ENCODE assay signal across 8 cellular contexts in genomic region chr4:82560853-82561744, GRCh38. TPM values are rescaled to one million over a fixed set of nuclear protein-coding genes. Genes with fewer than 3 reads are reported as not detected.
DNase-seq lines count a peak whose midpoint lies in the region; ATAC-seq and TF ChIP-seq lines count a peak whose summit lies in the region.

No MANE protein-coding gene starts in this region.

- TF ChIP-seq EP300 in SK-N-SH (IDR thresholded peaks at IDR 0.05; ENCODE audit: borderline replicate concordance in 1 of 2, low read depth in 1 of 2, low read length in 1 of 2) = no peak

- H3K27me3 ChIP-seq in SK-N-SH (ENCODE audit: insufficient read depth) = no peaks in the 10 kb centered on the region

- DNase-seq in GM13976 (ENCODE audit: low spot score) = peak; percentile 37
- no peak for DNase-seq in SK-N-SH
- no peak for DNase-seq in fibroblast of villous mesenchyme (ENCODE audit: low read depth)
- DNase-seq in omental fat pad (ENCODE audit: low spot score) = no peak
- DNase-seq in effector CD4-positive, alpha-beta T cell = no peak
- no peak for DNase-seq in NCI-H2081 treated with DMSO at 0.1 percent for 48 hours (lab: John Stamatoyannopoulos, UW)

- in situ Hi-C loops in GM13976 (cut with MboI; ENCODE audit: low sequenced_read_pairs, unreplicated experiment) = no loop called here

- H3K27ac ChIP-seq in SK-N-SH (ENCODE audit: low read depth in 2 of 2, low read length in 1 of 2) = no peak overlapping the region

- 64% methylated on average over 17 of the region's 55 CpGs for WGBS in SK-N-SH (ENCODE audit: low lambda C conversion rate)

- H3K4me3 ChIP-seq in SK-N-SH (ENCODE audit: low read depth in 2 of 2, low read length in 1 of 2) = peak overlapping the region; percentile 62 to 66
- H3K4me3 ChIP-seq in fibroblast of villous mesenchyme (ENCODE audit: low read depth, low read length) = peak overlapping the region; percentile 43

- no peak overlapping the region for H3K9ac ChIP-seq in SK-N-SH

- H3K9me2 ChIP-seq in SK-N-SH = no peaks in the 10 kb centered on the region

- H3K36me3 ChIP-seq in SK-N-SH (replicated peaks in 1 of 2; ENCODE audit: control insufficient read depth in 1 of 2, insufficient read depth in 2 of 2, low read length in 1 of 2) = no peaks in the 10 kb centered on the region

- no peaks in the 10 kb centered on the region for H3K79me2 ChIP-seq in SK-N-SH (ENCODE audit: insufficient read depth)

- TF ChIP-seq CTCF in GM13976 (IDR thresholded peaks at IDR 0.05; ENCODE audit: borderline replicate concordance, control extremely low read depth, extremely low read depth, insufficient read depth, missing control alignments) = no peak
- no peak for TF ChIP-seq CTCF in SK-N-SH (IDR thresholded peaks at IDR 0.05)
- TF ChIP-seq CTCF in fibroblast of villous mesenchyme (IDR thresholded peaks at IDR 0.05; ENCODE audit: insufficient read depth, low read depth, low read length) = no peak
- no peak for TF ChIP-seq CTCF in omental fat pad (IDR thresholded peaks at IDR 0.05)

- H2AFZ ChIP-seq in SK-N-SH (ENCODE audit: low read depth) = 0 out of 2 replicates have a peak overlapping the region, but pooled peaks have one; percentile 46

- POLR2A ChIA-PET in SK-N-SH (lab: Yijun Ruan, JAX) = no interaction called here

- no peak for TF ChIP-seq RAD21 in SK-N-SH (IDR thresholded peaks at IDR 0.05; ENCODE audit: low read length)

- peak overlapping the region; percentile 88 for H3K4me2 ChIP-seq in SK-N-SH

- CTCF ChIA-PET in SK-N-SH (lab: Yijun Ruan, JAX) = interaction anchor here (0.6 to 1.0 kb wide), 2 partner anchors 253 to 614 kb away, joined by 3 read pairs; no protein-coding TSS in a partner anchor

- H3K9me3 ChIP-seq in SK-N-SH = no peaks in the 10 kb centered on the region

- peak; percentile 39 for ATAC-seq in omental fat pad (ENCODE audit: low FRiP score)
- no peak for ATAC-seq in HG02970 (IDR thresholded peaks at IDR 0.05; ENCODE audit: low FRiP score, unreplicated experiment)
- ATAC-seq in GM21737 (IDR thresholded peaks at IDR 0.05; ENCODE audit: unreplicated experiment) = no peak

- H3K4me1 ChIP-seq in SK-N-SH (ENCODE audit: control insufficient read depth in 1 of 2, insufficient read depth in 2 of 2, low read depth in 1 of 2, low read length in 1 of 2) = peaks cover 0 to 4% of the 10 kb centered on the region in 2 experiments; a peak in 1 of 4 replicates

- H3F3A ChIP-seq in SK-N-SH (replicated peaks; ENCODE audit: insufficient read depth) = no peaks in the 10 kb centered on the region

- no peaks in the 10 kb centered on the region for H4K20me1 ChIP-seq in SK-N-SH (ENCODE audit: insufficient read depth)

TF ChIP-seq in SK-N-SH, 30 proteins besides CTCF, POLR2A, EP300 and RAD21:
- TF ChIP-seq USF1 (IDR thresholded peaks at IDR 0.05; ENCODE audit: borderline replicate concordance, low read depth) = no peak
- no peak for TF ChIP-seq RFX5 (IDR thresholded peaks at IDR 0.05; ENCODE audit: low read length)
- TF ChIP-seq MXI1 (IDR thresholded peaks at IDR 0.05; ENCODE audit: low read depth, low read length) = no peak
- no peak for TF ChIP-seq MEF2A (IDR thresholded peaks at IDR 0.05; ENCODE audit: borderline replicate concordance, low read depth)
- no peak for TF ChIP-seq MAX (IDR thresholded peaks at IDR 0.05; ENCODE audit: low read depth)

RNA-seq across cellular contexts. Expression of gene TMEM150C, which starts 0.7 kb away (rescaled TPM):
- polyA plus RNA-seq in SK-N-SH (2012; rRNA removed) = 1.0 and 1.3 TPM in 2 replicates
- 1.0 and 1.1 TPM in 2 replicates for polyA plus RNA-seq in SK-N-SH (2012; cell fraction: cytosol; rRNA removed)
- 0.56 and 1.2 TPM in 2 replicates for polyA plus RNA-seq in SK-N-SH (2012; cell fraction: nucleus; rRNA removed)
- under 0.01 and 0.43 TPM in 2 replicates for total RNA-seq in fibroblast of villous mesenchyme
- 10 to 100 TPM; 14.4 to 92.4 (median 26.8) TPM for total RNA-seq in omental fat pad

Comparison
In these comparisons a context has a peak if more than half of its experiments do, and no peak if none do; other contexts are left out.
1. RNA of gene TMEM150C, which starts 0.7 kb away (total RNA-seq): 14.4 to 92.4 TPM in omental fat pad; under 0.01 to 0.43 TPM in fibroblast of villous mesenchyme; every median in the first group is over 10 times any median in the second.